Comparison of ENCODE assay signal across 27 cellular contexts in genomic region chr2:13669607-13670006, GRCh38.
"Had no signal": no experiment of that assay in that cellular context is flagged by ENCODE, and none has a peak within 500 bp of the region (broad histone marks: within the 10 kb centered on the region; RNA-seq: fewer than 3 reads in every experiment).

No MANE protein-coding gene starts in this region.

- DNase-seq: activated B cell treated with CpG ODN at 0.5 μM for 24 hours; activated CD4-positive, alpha-beta memory T cell treated with anti-CD3 and anti-CD28 coated beads, Interleukin-2, amount 10 ng/mL, durations not matched to agents 7 days and 5 days; activated CD4-positive, alpha-beta T cell treated with anti-CD3 and anti-CD28 coated beads, Interleukin-2, amount 50 U/mL, for 1 hour; activated gamma-delta T cell; activated naive CD4-positive, alpha-beta T cell treated with anti-CD3 and anti-CD28 coated beads for 36 hours; activated T-cell treated with anti-CD3 and anti-CD28 coated beads for 4 hours; activated T-cell treated with anti-CD3 and anti-CD28 coated beads, Interleukin-2, amount 50 U/mL, for 48 hours; amygdala; cerebellar nuclear complex; KG1; NCI-H1092 treated with DMSO at 0.1 percent for 48 hours; NCI-H1417 treated with DMSO at 0.1 percent for 48 hours; NCI-H1694; NCI-H2029 treated with DMSO at 0.1 percent for 48 hours; NCI-H345; NCI-H510A; NCI-H526 treated with DMSO at 0.1 percent for 48 hours; NCI-H82; SHP77 treated with DMSO at 0.1 percent for 48 hours; T-helper 17 cell; T-helper 9 cell had no signal

- H3K4me3 Mint-ChIP-seq: activated B cell treated with CpG ODN at 0.5 μM for 24 hours; activated CD4-positive, alpha-beta memory T cell treated with anti-CD3 and anti-CD28 coated beads, Interleukin-2, amount 10 ng/mL, durations not matched to agents 7 days and 5 days; activated naive CD4-positive, alpha-beta T cell treated with anti-CD3 and anti-CD28 coated beads for 36 hours; activated naive CD8-positive, alpha-beta T cell; activated T-helper 17 cell treated with anti-CD3 and anti-CD28 coated beads, Interleukin-2, amount 50 U/mL, for 72 hours; brain; T-helper 17 cell had no signal

- H3K27me3 Mint-ChIP-seq: activated B cell treated with CpG ODN at 0.5 μM for 24 hours; activated CD4-positive, alpha-beta memory T cell treated with anti-CD3 and anti-CD28 coated beads, Interleukin-2, amount 10 ng/mL, durations not matched to agents 7 days and 5 days; activated naive CD8-positive, alpha-beta T cell; activated T-helper 17 cell treated with anti-CD3 and anti-CD28 coated beads, Interleukin-2, amount 50 U/mL, for 72 hours; T-helper 17 cell had no signal

- ATAC-seq: activated T-helper 17 cell treated with anti-CD3 and anti-CD28 coated beads, Interleukin-2, amount 50 U/mL, for 72 hours; Panc1; T-helper 17 cell had no signal

- H3K27ac Mint-ChIP-seq: activated B cell treated with CpG ODN at 0.5 μM for 24 hours; activated CD4-positive, alpha-beta memory T cell treated with anti-CD3 and anti-CD28 coated beads, Interleukin-2, amount 10 ng/mL, durations not matched to agents 7 days and 5 days; activated naive CD4-positive, alpha-beta T cell treated with anti-CD3 and anti-CD28 coated beads for 36 hours; activated naive CD8-positive, alpha-beta T cell; activated T-helper 17 cell treated with anti-CD3 and anti-CD28 coated beads, Interleukin-2, amount 50 U/mL, for 72 hours; brain; T-helper 17 cell had no signal

- FAIRE-seq: astrocyte had no signal

- H3K27ac ChIP-seq: RWPE1 had no signal

- H3K4me1 Mint-ChIP-seq: activated B cell treated with CpG ODN at 0.5 μM for 24 hours; activated CD4-positive, alpha-beta memory T cell treated with anti-CD3 and anti-CD28 coated beads, Interleukin-2, amount 10 ng/mL, durations not matched to agents 7 days and 5 days; activated T-helper 17 cell treated with anti-CD3 and anti-CD28 coated beads, Interleukin-2, amount 50 U/mL, for 72 hours; brain; T-helper 17 cell had no signal

- H3K36me3 Mint-ChIP-seq: activated naive CD8-positive, alpha-beta T cell; brain had no signal
